Comparison of ENCODE assay signal across 20 cellular contexts in the genomic region with DNA sequence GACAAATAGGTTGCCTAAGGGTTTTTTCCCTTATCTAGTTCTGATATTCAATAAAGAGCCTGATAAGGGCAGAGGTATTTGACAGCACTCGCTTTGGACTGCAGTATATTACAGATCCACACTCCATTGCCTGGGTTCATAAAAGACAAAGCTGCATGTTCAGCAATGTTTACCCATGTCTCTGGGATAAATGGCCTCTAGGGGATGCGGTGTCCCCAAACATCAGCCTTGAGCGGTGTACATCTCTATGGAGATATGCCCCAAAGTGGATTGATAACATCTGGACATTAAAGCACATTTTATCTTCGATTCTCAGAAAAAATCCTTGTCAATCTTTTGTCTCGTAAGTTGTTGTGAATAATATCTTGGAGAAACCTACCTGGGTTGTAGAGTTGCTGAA.
"Had no signal": no experiment of that assay in that cellular context is flagged by ENCODE, and none has a peak within 500 bp of the region (broad histone marks: within the 10 kb centered on the region; RNA-seq: fewer than 3 reads in every experiment).

No MANE protein-coding gene starts in this region.

- H3K4me3 Mint-ChIP-seq: activated CD8-positive, alpha-beta T cell treated with anti-CD3 and anti-CD28 coated beads, Interleukin-2, amount 10 ng/mL, durations not matched to agents 7 days and 5 days had no signal

- ATAC-seq: activated CD8-positive, alpha-beta T cell treated with anti-CD3 and anti-CD28 coated beads, Interleukin-2, amount 10 ng/mL, durations not matched to agents 7 days and 5 days; body of pancreas had no signal

- H3K27ac Mint-ChIP-seq: activated CD8-positive, alpha-beta T cell treated with anti-CD3 and anti-CD28 coated beads, Interleukin-2, amount 10 ng/mL, durations not matched to agents 7 days and 5 days had no signal

- H3K27ac ChIP-seq: ascending aorta, body of pancreas, coronary artery, Peyer's patch, WERI-Rb-1 had no signal

- DNase-seq: activated CD4-positive, alpha-beta T cell treated with anti-CD3 and anti-CD28 coated beads for 4 hours; activated CD8-positive, alpha-beta memory T cell treated with anti-CD3 and anti-CD28 coated beads, Interleukin-2, amount 50 U/mL, for 48 hours; activated CD8-positive, alpha-beta T cell treated with anti-CD3 and anti-CD28 coated beads, Interleukin-2, amount 10 ng/mL, durations not matched to agents 7 days and 5 days; activated naive CD4-positive, alpha-beta T cell treated with anti-CD3 and anti-CD28 coated beads, Interleukin-2, amount 50 U/mL, for 16 hours; activated T-cell treated with anti-CD3 and anti-CD28 coated beads, Interleukin-2, amount 50 U/mL, for 1 hour; body of pancreas; central memory CD4-positive, alpha-beta T cell; NCI-H1048; NCI-H1417; NCI-H1930; NCI-H2107; NCI-H2171 treated with DMSO at 0.1 percent for 48 hours; NCI-H226; NCI-H526; Peyer's patch; SHP77 treated with DMSO at 0.1 percent for 48 hours; T-helper 1 cell; WERI-Rb-1 had no signal
